In the genomic region with DNA sequence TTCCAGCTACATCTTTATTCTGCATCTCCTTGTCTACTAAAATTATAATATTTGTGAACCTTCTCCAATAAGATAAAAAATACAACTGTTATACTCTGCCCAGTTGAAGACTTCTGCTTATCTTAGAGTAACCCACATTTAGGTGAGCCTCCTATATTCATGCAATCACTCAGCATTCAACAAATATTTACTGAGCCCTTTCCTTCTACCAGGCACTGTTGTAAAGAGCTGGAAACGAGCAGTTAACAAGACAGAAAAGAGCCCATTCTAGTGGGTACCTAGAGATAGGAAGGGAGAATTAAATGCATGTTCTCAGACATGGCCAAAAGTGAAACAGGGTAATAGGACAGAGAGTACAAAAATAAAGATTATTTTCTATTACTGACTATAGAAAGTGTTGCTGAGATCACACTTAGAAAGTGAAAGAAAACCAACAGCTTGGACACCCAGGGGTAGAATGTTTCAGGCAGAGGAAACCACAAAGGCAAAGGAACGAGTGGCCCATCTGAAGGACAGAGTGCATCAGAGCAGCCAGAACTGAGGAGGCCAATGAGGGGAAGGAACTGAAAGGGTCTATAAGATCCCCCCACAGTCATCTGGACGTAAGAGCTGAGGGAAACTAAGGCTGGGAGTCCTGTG, we compare ENCODE assay signal across 15 cellular contexts. TPM values are rescaled to one million over a fixed set of nuclear protein-coding genes. Genes with fewer than 3 reads are reported as not detected.
DNase-seq lines count a peak whose midpoint lies in the region; ATAC-seq and TF ChIP-seq lines count a peak whose summit lies in the region.
"Had no signal": no experiment of that assay in that cellular context is flagged by ENCODE, and none has a peak within 500 bp of the region (broad histone marks: within the 10 kb centered on the region; RNA-seq: fewer than 3 reads in every experiment).

No MANE protein-coding gene starts in this region.

- no peak overlapping the region for H2BK5ac ChIP-seq in IMR-90 (ENCODE audit: low read depth, low read length, poor library complexity, severe bottlenecking)

- no peak overlapping the region for H2BK15ac ChIP-seq in IMR-90 (ENCODE audit: low read depth, low read length)

- H3K27me3 Mint-ChIP-seq in stimulated activated naive CD8-positive, alpha-beta T cell treated with anti-CD3 and anti-CD28 coated beads, Interleukin-15, Interleukin-2, amounts not matched to agents 100 ng/mL and 50 ng/mL, for 24 hours, result no peaks in the 10 kb centered on the region
- no peaks in the 10 kb centered on the region for H3K27me3 Mint-ChIP-seq in stimulated activated naive CD8-positive, alpha-beta T cell treated with anti-CD3 and anti-CD28 coated beads, Interleukin-15, amount 100 ng/mL, for 72 hours
- H3K27me3 Mint-ChIP-seq: activated naive CD4-positive, alpha-beta T cell treated with anti-CD3 and anti-CD28 coated beads, Interleukin-2, amount 50 U/mL, for 24 hours had no signal

- no peaks in the 10 kb centered on the region for H3K36me3 Mint-ChIP-seq in stimulated activated naive CD8-positive, alpha-beta T cell treated with anti-CD3 and anti-CD28 coated beads, Interleukin-15, Interleukin-2, amounts not matched to agents 100 ng/mL and 50 ng/mL, for 24 hours (ENCODE audit: low read depth)
- H3K36me3 Mint-ChIP-seq: activated naive CD4-positive, alpha-beta T cell treated with anti-CD3 and anti-CD28 coated beads, Interleukin-2, amount 50 U/mL, for 24 hours had no signal

- H3K9me3 ChIP-seq in IMR-90 (ENCODE audit: control insufficient read depth, insufficient read depth, low read length), result no peaks in the 10 kb centered on the region; the same call in 1 of the 2 replicates
- H3K9me3 ChIP-seq: suprapubic skin had no signal

- H4K5ac ChIP-seq in IMR-90 (ENCODE audit: low read depth, low read length), result no peak overlapping the region

- H2AK9ac ChIP-seq in IMR-90 (replicated peaks; ENCODE audit: low read depth, low read length, poor library complexity), result no peak overlapping the region

- no peak for TF ChIP-seq CTCF in IMR-90 (conservative IDR thresholded peaks at IDR 0.05; ENCODE audit: low read depth, low read length)

- no TSS peak for BruUV-seq in IMR-90 (replicated peaks; lab: Mats Ljungman, UMichigan)

- H3K27ac ChIP-seq in IMR-90 (ENCODE audit: insufficient read depth, low read length), result no peak overlapping the region
- H3K27ac ChIP-seq: skin epidermis, suprapubic skin had no signal

- no peak for DNase-seq in stimulated activated naive CD8-positive, alpha-beta T cell treated with anti-CD3 and anti-CD28 coated beads, Interleukin-15, Interleukin-2, amounts not matched to agents 100 U/mL and 50 U/mL, for 24 hours
- no peak for DNase-seq in IMR-90
- no peak for DNase-seq in stimulated activated naive CD8-positive, alpha-beta T cell treated with anti-CD3 and anti-CD28 coated beads, Interleukin-15, amount 100 ng/mL, for 72 hours
- DNase-seq in stimulated activated naive CD4-positive, alpha-beta T cell (lab: John Stamatoyannopoulos, UW), result no peak
- no peak for DNase-seq in NCI-H524 (lab: John Stamatoyannopoulos, UW)
- no peak for DNase-seq in NCI-H128 (lab: John Stamatoyannopoulos, UW; ENCODE audit: unreplicated experiment)
- DNase-seq: mammary epithelial cell, NCI-H2171 treated with DMSO at 0.1 percent for 48 hours had no signal

- no peak overlapping the region for H3K14ac ChIP-seq in IMR-90 (replicated peaks; ENCODE audit: low read depth, low read length)

- H3K27me3 ChIP-seq in IMR-90 (ENCODE audit: control insufficient read depth, insufficient read depth, low read length), result no peaks in the 10 kb centered on the region
- H3K27me3 ChIP-seq: suprapubic skin had no signal

- H2BK120ac ChIP-seq in IMR-90 (ENCODE audit: low read depth, low read length), result no peak overlapping the region

- H4K20me1 ChIP-seq in IMR-90 (ENCODE audit: insufficient read depth, low read length), result no peaks in the 10 kb centered on the region

- no peak for TF ChIP-seq POLR2A in IMR-90 (IDR thresholded peaks at IDR 0.05; ENCODE audit: low read depth, low read length)

- no peak overlapping the region for H3K4ac ChIP-seq in IMR-90 (ENCODE audit: low read depth, low read length)

- no peaks in the 10 kb centered on the region for H3K36me3 ChIP-seq in IMR-90 (ENCODE audit: control insufficient read depth, insufficient read depth, low read length)
- H3K36me3 ChIP-seq: suprapubic skin had no signal

- TF ChIP-seq RAD21 in IMR-90 (IDR thresholded peaks at IDR 0.05; ENCODE audit: low read length), result no peak

- H3K4me3 Mint-ChIP-seq in stimulated activated naive CD8-positive, alpha-beta T cell treated with anti-CD3 and anti-CD28 coated beads, Interleukin-15, Interleukin-2, amounts not matched to agents 100 ng/mL and 50 ng/mL, for 24 hours, result no peak overlapping the region
- H3K4me3 Mint-ChIP-seq in stimulated activated naive CD8-positive, alpha-beta T cell treated with anti-CD3 and anti-CD28 coated beads, Interleukin-15, amount 100 ng/mL, for 72 hours, result peak overlapping the region; percentile 10 to 34
- H3K4me3 Mint-ChIP-seq: activated naive CD4-positive, alpha-beta T cell treated with anti-CD3 and anti-CD28 coated beads, Interleukin-2, amount 50 U/mL, for 24 hours; GM23338 had no signal

- no peak overlapping the region for H3K23ac ChIP-seq in IMR-90 (ENCODE audit: low read depth, low read length)

- H4K8ac ChIP-seq in IMR-90 (ENCODE audit: low read depth in 2 of 2, low read length in 2 of 2), result no peak overlapping the region

- no peaks in the 10 kb centered on the region for H3K9me3 Mint-ChIP-seq in stimulated activated naive CD8-positive, alpha-beta T cell treated with anti-CD3 and anti-CD28 coated beads, Interleukin-15, Interleukin-2, amounts not matched to agents 100 ng/mL and 50 ng/mL, for 24 hours
- H3K9me3 Mint-ChIP-seq in stimulated activated naive CD8-positive, alpha-beta T cell treated with anti-CD3 and anti-CD28 coated beads, Interleukin-15, amount 100 ng/mL, for 72 hours, result peaks cover 0 to 9% of the 10 kb centered on the region in 2 donors
- H3K9me3 Mint-ChIP-seq: activated naive CD4-positive, alpha-beta T cell treated with anti-CD3 and anti-CD28 coated beads, Interleukin-2, amount 50 U/mL, for 24 hours; GM23338 had no signal

- CTCF ChIA-PET in IMR-90 (lab: Yijun Ruan, JAX), result no interaction called here

- no peak overlapping the region for H2AFZ ChIP-seq in IMR-90 (replicated peaks; ENCODE audit: low read length, poor library complexity)
- H2AFZ ChIP-seq: GM23338 had no signal

- POLR2A ChIA-PET in IMR-90 (lab: Charles Lee; ENCODE audit: unreplicated experiment), result no interaction called here

- no peak overlapping the region for H3K18ac ChIP-seq in IMR-90 (ENCODE audit: low read depth, low read length)

- in situ Hi-C loops in IMR-90 (cut with MboI; ENCODE audit: low sequenced_read_pairs), result no loop called here

- H3K9ac ChIP-seq in IMR-90 (ENCODE audit: low read depth, low read length), result no peak overlapping the region

- intact Hi-C loops in IMR-90 (cut with micrococcal nuclease), result no loop called here

- peak overlapping the region; percentile 34 for H3K27ac Mint-ChIP-seq in stimulated activated naive CD8-positive, alpha-beta T cell treated with anti-CD3 and anti-CD28 coated beads, Interleukin-15, Interleukin-2, amounts not matched to agents 100 ng/mL and 50 ng/mL, for 24 hours
- H3K27ac Mint-ChIP-seq in stimulated activated naive CD8-positive, alpha-beta T cell treated with anti-CD3 and anti-CD28 coated beads, Interleukin-15, amount 100 ng/mL, for 72 hours, result peak overlapping the region in 1 of 2 donors; percentile 3
- H3K27ac Mint-ChIP-seq: activated naive CD4-positive, alpha-beta T cell treated with anti-CD3 and anti-CD28 coated beads, Interleukin-2, amount 50 U/mL, for 24 hours; GM23338 had no signal

- H3K4me1 Mint-ChIP-seq in stimulated activated naive CD8-positive, alpha-beta T cell treated with anti-CD3 and anti-CD28 coated beads, Interleukin-15, Interleukin-2, amounts not matched to agents 100 ng/mL and 50 ng/mL, for 24 hours (ENCODE audit: low read depth), result peaks cover 34% of the 10 kb centered on the region
- peaks cover 52% of the 10 kb centered on the region for H3K4me1 Mint-ChIP-seq in stimulated activated naive CD8-positive, alpha-beta T cell treated with anti-CD3 and anti-CD28 coated beads, Interleukin-15, amount 100 ng/mL, for 72 hours
- H3K4me1 Mint-ChIP-seq: GM23338 had no signal

- no CpG with 5 or more reads among the region's 3 CpGs for WGBS in IMR-90 (ENCODE audit: extremely low coverage in 2 of 2, insufficient read length in 1 of 2), 2 experiments

- no peak overlapping the region for H2AK5ac ChIP-seq in IMR-90 (ENCODE audit: low read depth, low read length)

- no peak overlapping the region; the same call in 1 of the 2 replicates for H2BK20ac ChIP-seq in IMR-90 (ENCODE audit: low read depth, low read length)

- H3K79me1 ChIP-seq in IMR-90 (ENCODE audit: low read depth in 1 of 2, low read length in 2 of 2), result no peaks in the 10 kb centered on the region

- H3K56ac ChIP-seq in IMR-90 (ENCODE audit: extremely low read depth, insufficient read depth, low read length), result no peak overlapping the region

- no peaks in the 10 kb centered on the region for H3K9me1 ChIP-seq in IMR-90 (ENCODE audit: insufficient read depth, low read length)

- H3K4me1 ChIP-seq in IMR-90 (ENCODE audit: control insufficient read depth, insufficient read depth, low read length), result peaks cover 2% of the 10 kb centered on the region; the same call in 1 of the 2 replicates
- H3K4me1 ChIP-seq: suprapubic skin had no signal

- H4K91ac ChIP-seq in IMR-90 (ENCODE audit: insufficient read depth, low read depth, low read length), result no peak overlapping the region

- H3K4me2 ChIP-seq in IMR-90 (ENCODE audit: low read depth, low read length), result peak overlapping the region; percentile 71
- H3K4me2 ChIP-seq: GM23338 had no signal

- no peak overlapping the region for H3K4me3 ChIP-seq in IMR-90 (ENCODE audit: insufficient read depth, low read depth, low read length)
- H3K4me3 ChIP-seq: GM23338, skin epidermis, suprapubic skin had no signal

- no peak for ATAC-seq in stimulated activated naive CD8-positive, alpha-beta T cell treated with anti-CD3 and anti-CD28 coated beads, Interleukin-15, Interleukin-2, amounts not matched to agents 100 U/mL and 50 U/mL, for 24 hours
- ATAC-seq in HG02798 (IDR thresholded peaks at IDR 0.05; ENCODE audit: poor library complexity, unreplicated experiment) (peak; percentile 94), IMR-90 (ENCODE audit: low read depth) (no peak)
- ATAC-seq in stimulated activated naive CD8-positive, alpha-beta T cell treated with anti-CD3 and anti-CD28 coated beads, Interleukin-15, amount 100 ng/mL, for 72 hours, result peak; percentile 70
- ATAC-seq: GM23338 had no signal

- dilution Hi-C loops in IMR-90 (cut with HindIII; ENCODE audit: low sequenced_read_pairs, unreplicated experiment), result no loop called here

TF ChIP-seq in IMR-90, 13 proteins besides CTCF, POLR2A, EP300 and RAD21 (continues in another document):
- TF ChIP-seq CEBPB (IDR thresholded peaks at IDR 0.05; ENCODE audit: low read depth, low read length) (no peak), MAFK (IDR thresholded peaks at IDR 0.05; ENCODE audit: low read depth, low read length) (no peak)

RNA-seq across cellular contexts. Expression of a gene that starts 50.8 kb away (rescaled TPM):
- total RNA-seq in IMR-90 (2012; rRNA removed), result not detected in 2 replicates
- polyA plus RNA-seq in IMR-90 (2012; rRNA removed), result not detected in 2 replicates
- not detected in 2 replicates for polyA plus RNA-seq in IMR-90 (2012; cell fraction: cytosol; rRNA removed)
- polyA plus RNA-seq in IMR-90 (2012; cell fraction: nucleus; rRNA removed; ENCODE audit: low replicate concordance), result not detected in 2 replicates
- total RNA-seq: GM23338; mammary epithelial cell; suprapubic skin; T-helper 2 cell treated with Interferon-gamma antibody and Interleukin-4, amounts not matched to agents 100 ng/mL and 5 ng/mL, for 36 hours had no signal
- polyA plus RNA-seq: GM23338, mammary epithelial cell had no signal

Comparison
In these comparisons a context has a peak if more than half of its experiments do, and no peak if none do; other contexts are left out.
1. ATAC-seq: peak in HG02798 (single experiment) and stimulated activated naive CD8-positive, alpha-beta T cell treated with anti-CD3 and anti-CD28 coated beads, Interleukin-15, amount 100 ng/mL, for 72 hours (single experiment); none in stimulated activated naive CD8-positive, alpha-beta T cell treated with anti-CD3 and anti-CD28 coated beads, Interleukin-15, Interleukin-2, amounts not matched to agents 100 U/mL and 50 U/mL, for 24 hours (single experiment) and IMR-90 (single experiment).